In the genomic region with DNA sequence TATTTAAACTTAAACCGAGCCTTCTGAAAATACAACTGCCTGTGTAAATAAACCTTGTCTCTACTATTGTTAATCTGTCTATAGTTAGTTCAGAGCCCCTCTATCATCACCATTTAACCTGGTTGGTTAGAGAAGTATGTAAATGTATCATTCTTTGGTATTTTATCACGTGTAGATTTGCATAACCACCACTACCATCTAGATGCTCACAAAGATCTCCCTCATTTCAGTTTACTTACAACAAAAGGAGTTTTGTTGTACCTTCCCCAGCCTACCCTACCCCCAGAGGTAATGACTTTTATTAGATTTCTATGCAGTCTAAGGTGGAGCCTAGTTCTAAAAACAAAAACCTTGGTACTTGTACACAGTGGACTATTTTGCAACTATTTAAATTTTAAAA, we compare ENCODE assay signal across 31 cellular contexts.
"Had no signal": no experiment of that assay in that cellular context is flagged by ENCODE, and none has a peak within 500 bp of the region (broad histone marks: within the 10 kb centered on the region; RNA-seq: fewer than 3 reads in every experiment).

No MANE protein-coding gene starts in this region.

- H3K36me3 Mint-ChIP-seq: activated CD4-positive, alpha-beta memory T cell treated with anti-CD3 and anti-CD28 coated beads for 36 hours; activated naive CD4-positive, alpha-beta T cell treated with anti-CD3 and anti-CD28 coated beads, Interleukin-2, amount 50 U/mL, for 72 hours had no signal

- H3K27me3 Mint-ChIP-seq: activated B cell treated with CpG ODN at 0.5 μM for 24 hours; activated CD4-positive, alpha-beta memory T cell treated with anti-CD3 and anti-CD28 coated beads for 36 hours; activated CD4-positive, alpha-beta T cell treated with anti-CD3 and anti-CD28 coated beads, Interleukin-2, amount 10 ng/mL, durations not matched to agents 24 days and 14 days; activated CD8-positive, alpha-beta T cell treated with anti-CD3 and anti-CD28 coated beads for 36 hours; activated naive CD8-positive, alpha-beta T cell treated with anti-CD3 and anti-CD28 coated beads for 36 hours; activated T-helper 17 cell treated with anti-CD3 and anti-CD28 coated beads, Interleukin-2, amount 50 U/mL, for 72 hours had no signal

- H3K27ac Mint-ChIP-seq: activated B cell treated with CpG ODN at 0.5 μM for 24 hours; activated CD4-positive, alpha-beta memory T cell treated with anti-CD3 and anti-CD28 coated beads for 36 hours; activated CD4-positive, alpha-beta T cell treated with anti-CD3 and anti-CD28 coated beads, Interleukin-2, amount 10 ng/mL, durations not matched to agents 24 days and 14 days; activated CD8-positive, alpha-beta T cell treated with anti-CD3 and anti-CD28 coated beads for 36 hours; activated naive CD4-positive, alpha-beta T cell treated with anti-CD3 and anti-CD28 coated beads for 36 hours; activated naive CD4-positive, alpha-beta T cell treated with anti-CD3 and anti-CD28 coated beads, Interleukin-2, amount 50 U/mL, for 72 hours; activated naive CD8-positive, alpha-beta T cell treated with anti-CD3 and anti-CD28 coated beads for 36 hours; activated T-cell treated with anti-CD3 and anti-CD28 coated beads, Interleukin-2, amount 50 U/mL, for 72 hours; activated T-helper 1 cell treated with anti-CD3 and anti-CD28 coated beads, Interleukin-12 subunit alpha, Interleukin-12 subunit beta, Interleukin-2, Interleukin-4 antibody, amounts not matched to agents 30 ng/mL and 10 ng/mL and 1 ng/mL, durations not matched to agents 14 hours and 24 hours and 36 hours; activated T-helper 17 cell treated with anti-CD3 and anti-CD28 coated beads, Interleukin-2, amount 50 U/mL, for 72 hours; T-helper 2 cell treated with Interferon-gamma antibody and Interleukin-4, amounts not matched to agents 5 μg/mL and 100 μg/mL, for 36 hours had no signal

- H3K4me3 Mint-ChIP-seq: activated B cell treated with CpG ODN at 0.5 μM for 24 hours; activated CD4-positive, alpha-beta memory T cell treated with anti-CD3 and anti-CD28 coated beads for 36 hours; activated CD4-positive, alpha-beta T cell treated with anti-CD3 and anti-CD28 coated beads, Interleukin-2, amount 10 ng/mL, durations not matched to agents 24 days and 14 days; activated CD8-positive, alpha-beta T cell treated with anti-CD3 and anti-CD28 coated beads for 36 hours; activated naive CD4-positive, alpha-beta T cell treated with anti-CD3 and anti-CD28 coated beads for 36 hours; activated naive CD8-positive, alpha-beta T cell treated with anti-CD3 and anti-CD28 coated beads for 36 hours; activated T-cell treated with anti-CD3 and anti-CD28 coated beads, Interleukin-2, amount 50 U/mL, for 4 hours; activated T-cell treated with anti-CD3 and anti-CD28 coated beads, Interleukin-2, amount 50 U/mL, for 72 hours; activated T-helper 1 cell treated with anti-CD3 and anti-CD28 coated beads, Interleukin-12 subunit alpha, Interleukin-12 subunit beta, Interleukin-2, Interleukin-4 antibody, amounts not matched to agents 30 ng/mL and 10 ng/mL and 1 ng/mL, durations not matched to agents 14 hours and 24 hours and 36 hours; activated T-helper 17 cell treated with anti-CD3 and anti-CD28 coated beads, Interleukin-2, amount 50 U/mL, for 72 hours; T-helper 2 cell treated with Interferon-gamma antibody and Interleukin-4, amounts not matched to agents 5 μg/mL and 100 μg/mL, for 36 hours had no signal

- H3K9me3 Mint-ChIP-seq: activated B cell treated with CpG ODN at 0.5 μM for 24 hours; activated CD4-positive, alpha-beta memory T cell treated with anti-CD3 and anti-CD28 coated beads for 36 hours; activated CD4-positive, alpha-beta T cell treated with anti-CD3 and anti-CD28 coated beads, Interleukin-2, amount 10 ng/mL, durations not matched to agents 24 days and 14 days; activated CD8-positive, alpha-beta T cell treated with anti-CD3 and anti-CD28 coated beads for 36 hours; activated naive CD4-positive, alpha-beta T cell treated with anti-CD3 and anti-CD28 coated beads for 36 hours; activated naive CD4-positive, alpha-beta T cell treated with anti-CD3 and anti-CD28 coated beads, Interleukin-2, amount 50 U/mL, for 72 hours; activated naive CD8-positive, alpha-beta T cell treated with anti-CD3 and anti-CD28 coated beads for 36 hours; activated T-cell treated with anti-CD3 and anti-CD28 coated beads, Interleukin-2, amount 50 U/mL, for 4 hours; activated T-cell treated with anti-CD3 and anti-CD28 coated beads, Interleukin-2, amount 50 U/mL, for 72 hours; activated T-helper 1 cell treated with anti-CD3 and anti-CD28 coated beads, Interleukin-12 subunit alpha, Interleukin-12 subunit beta, Interleukin-2, Interleukin-4 antibody, amounts not matched to agents 30 ng/mL and 10 ng/mL and 1 ng/mL, durations not matched to agents 14 hours and 24 hours and 36 hours; activated T-helper 17 cell treated with anti-CD3 and anti-CD28 coated beads, Interleukin-2, amount 50 U/mL, for 72 hours; T-helper 2 cell treated with Interferon-gamma antibody and Interleukin-4, amounts not matched to agents 5 μg/mL and 100 μg/mL, for 36 hours had no signal

- DNase-seq: activated B cell treated with CpG ODN at 0.5 μM for 24 hours; activated CD4-positive, alpha-beta memory T cell treated with anti-CD3 and anti-CD28 coated beads for 36 hours; activated CD4-positive, alpha-beta T cell treated with anti-CD3 and anti-CD28 coated beads for 4 hours; activated CD4-positive, alpha-beta T cell treated with anti-CD3 and anti-CD28 coated beads, Interleukin-2, amount 10 ng/mL, durations not matched to agents 24 days and 14 days; activated CD4-positive, alpha-beta T cell treated with anti-CD3 and anti-CD28 coated beads, Interleukin-2, amount 50 U/mL, for 1 hour; activated CD4-positive, alpha-beta T cell treated with anti-CD3 and anti-CD28 coated beads, Interleukin-2, amount 50 U/mL, for 4 hours; activated CD4-positive, CD25-positive, alpha-beta regulatory T cell treated with anti-CD3 and anti-CD28 coated beads, Interleukin-2, amount 50 U/mL, for 72 hours; activated CD8-positive, alpha-beta memory T cell treated with anti-CD3 and anti-CD28 coated beads, Interleukin-2, amount 50 U/mL, for 4 hours; activated CD8-positive, alpha-beta T cell treated with anti-CD3 and anti-CD28 coated beads for 36 hours; activated effector memory CD4-positive, alpha-beta T cell treated with anti-CD3 and anti-CD28 coated beads, Interleukin-2, amount 50 U/mL, for 16 hours; activated gamma-delta T cell treated with Interleukin-2 at 50 U/mL for 16 hours; activated naive CD4-positive, alpha-beta T cell; activated naive CD4-positive, alpha-beta T cell treated with anti-CD3 and anti-CD28 coated beads for 36 hours; activated naive CD4-positive, alpha-beta T cell treated with anti-CD3 and anti-CD28 coated beads, Interleukin-2, amount 50 U/mL, for 16 hours; activated naive CD8-positive, alpha-beta T cell treated with anti-CD3 and anti-CD28 coated beads for 36 hours; activated T-cell treated with anti-CD3 and anti-CD28 coated beads for 4 hours; activated T-cell treated with anti-CD3 and anti-CD28 coated beads, Interleukin-2, amount 50 U/mL, for 1 hour; activated T-cell treated with anti-CD3 and anti-CD28 coated beads, Interleukin-2, amount 50 U/mL, for 4 hours; activated T-cell treated with anti-CD3 and anti-CD28 coated beads, Interleukin-2, amount 50 U/mL, for 72 hours; adrenal gland; amniotic stem cell; aorta; body of pancreas; brain microvascular endothelial cell; central memory CD4-positive, alpha-beta T cell; T-helper 2 cell; T-helper 9 cell had no signal

- ATAC-seq: activated CD8-positive, alpha-beta T cell treated with anti-CD3 and anti-CD28 coated beads for 36 hours; activated naive CD4-positive, alpha-beta T cell treated with anti-CD3 and anti-CD28 coated beads, Interleukin-2, amount 50 U/mL, for 72 hours; activated T-cell treated with anti-CD3 and anti-CD28 coated beads, Interleukin-2, amount 50 U/mL, for 4 hours; activated T-cell treated with anti-CD3 and anti-CD28 coated beads, Interleukin-2, amount 50 U/mL, for 72 hours; activated T-helper 17 cell treated with anti-CD3 and anti-CD28 coated beads, Interleukin-2, amount 50 U/mL, for 72 hours; body of pancreas had no signal
